2 cellular contexts compared by ENCODE assay signal in genomic region chr3:187271582-187271981, GRCh38.
TF ChIP-seq lines count a peak whose summit lies in the region.

No MANE protein-coding gene starts in this region.

TF ChIP-seq in H1, 55 proteins besides CTCF, POLR2A, EP300 and RAD21 (continued from another document):
- TF ChIP-seq USF2 (IDR thresholded peaks at IDR 0.05; ENCODE audit: low read length) (no peak), KDM5A (IDR thresholded peaks at IDR 0.05; ENCODE audit: low read length) (no peak), SP1 (IDR thresholded peaks at IDR 0.05; ENCODE audit: low read depth, low read length) (no peak), SIN3A (conservative IDR thresholded peaks at IDR 0.05 in 1 of 2, IDR thresholded peaks at IDR 0.05 in 1 of 2; ENCODE audit: low read depth in 1 of 2, low read length in 2 of 2) (no peak), MAX (IDR thresholded peaks at IDR 0.05) (no peak), RNF2 (IDR thresholded peaks at IDR 0.05; ENCODE audit: borderline replicate concordance, low read depth, low read length, missing control alignments, poor library complexity, severe bottlenecking) (no peak), RXRA (IDR thresholded peaks at IDR 0.05; ENCODE audit: insufficient read depth, low read depth, low read length) (no peak), EZH2 (IDR thresholded peaks at IDR 0.05; ENCODE audit: low read depth, low read length, severe bottlenecking) (no peak), NRF1 (IDR thresholded peaks at IDR 0.05; ENCODE audit: low read depth, low read length) (no peak), POLR2AphosphoS5 (IDR thresholded peaks at IDR 0.05; ENCODE audit: low read depth, low read length) (no peak), BRCA1 (IDR thresholded peaks at IDR 0.05; ENCODE audit: low read depth, low read length) (no peak), SIRT6 (IDR thresholded peaks at IDR 0.05; ENCODE audit: low read length) (no peak), KDM4A (IDR thresholded peaks at IDR 0.05; ENCODE audit: low read depth, low read length, severe bottlenecking) (no peak), POU5F1 (IDR thresholded peaks at IDR 0.05; ENCODE audit: low read depth, low read length) (no peak)

TF ChIP-seq in SK-N-SH treated with all-trans-retinoic acid at 6 μM for 48 hours, 23 proteins besides CTCF, POLR2A, EP300 and RAD21 (continued from another document):
- TF ChIP-seq ZNF8 (CRISPR knock-in tag; IDR thresholded peaks at IDR 0.05) (no peak), SNAI2 (CRISPR knock-in tag; IDR thresholded peaks at IDR 0.05) (no peak), TSHZ2 (CRISPR knock-in tag; IDR thresholded peaks at IDR 0.05) (no peak)
